1 cellular context compared by ENCODE assay signal in genomic region chrX:87961471-87961870, GRCh38.
TF ChIP-seq lines count a peak whose summit lies in the region.

No MANE protein-coding gene starts in this region.

TF ChIP-seq in GM23338, 12 proteins besides CTCF, POLR2A, EP300 and RAD21 (continued from another document):
- TF ChIP-seq REST (IDR thresholded peaks at IDR 0.05; ENCODE audit: unreplicated experiment) (no peak), EZH2phosphoT487 (IDR thresholded peaks at IDR 0.05; ENCODE audit: unreplicated experiment) (no peak), EZH2 (IDR thresholded peaks at IDR 0.05; ENCODE audit: low read depth, unreplicated experiment) (no peak), JUNB (IDR thresholded peaks at IDR 0.05; ENCODE audit: unreplicated experiment) (no peak)
